ENCODE assay signal across 19 cellular contexts in the genomic region with DNA sequence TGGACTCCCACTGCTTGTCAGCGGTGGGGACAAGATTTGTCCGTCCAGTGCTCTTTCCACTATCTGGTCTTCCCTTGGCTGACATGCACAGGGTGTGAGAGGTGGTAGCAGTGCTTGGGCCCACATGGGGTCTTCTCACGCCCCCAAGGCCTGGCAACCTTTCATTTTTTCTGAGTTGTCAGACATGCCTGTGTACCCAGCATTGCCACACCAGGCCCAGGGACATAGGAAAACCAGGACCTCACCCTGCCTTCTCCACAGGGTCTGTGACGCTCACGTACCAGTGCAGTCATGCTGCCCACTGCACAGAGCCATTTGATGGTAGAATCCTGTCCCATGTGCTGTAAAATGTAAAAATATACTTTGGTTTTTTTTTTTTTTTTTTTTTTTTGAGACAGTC. TPM values are rescaled to one million over a fixed set of nuclear protein-coding genes. Genes with fewer than 3 reads are reported as not detected.
DNase-seq lines count a peak whose midpoint lies in the region; ATAC-seq, FAIRE-seq and TF ChIP-seq lines count a peak whose summit lies in the region.
"Had no signal": no experiment of that assay in that cellular context is flagged by ENCODE, and none has a peak within 500 bp of the region (broad histone marks: within the 10 kb centered on the region; RNA-seq: fewer than 3 reads in every experiment).

No MANE protein-coding gene starts in this region.

- no peak for TF ChIP-seq RAD21 in HepG2 (CRISPR knock-in tag; IDR thresholded peaks at IDR 0.05)

- DNase-seq in RWPE1 (ENCODE audit: low spot score) (no peak), HepG2 (ENCODE audit: low spot score) (no peak), NCI-H524 (lab: John Stamatoyannopoulos, UW) (no peak), frontal cortex (ENCODE audit: low spot score in 2 of 2) (no peak), germinal center (ENCODE audit: low spot score) (no peak)
- DNase-seq: activated CD4-positive, alpha-beta T cell treated with anti-CD3 and anti-CD28 coated beads, Interleukin-2, amount 50 U/mL, for 48 hours; activated gamma-delta T cell treated with Interleukin-2 at 50 U/mL for 16 hours; activated T-cell treated with anti-CD3 and anti-CD28 coated beads for 4 hours; amniotic stem cell; NCI-H1105; NCI-H2081 treated with DMSO at 0.1 percent for 48 hours; NCI-H510A; WERI-Rb-1 had no signal

- POLR2A ChIA-PET in RWPE1 (lab: Yijun Ruan, JAX; ENCODE audit: low non-redundant PET) (no interaction called here), HepG2 (lab: Yijun Ruan, JAX) (interaction anchor here (1.0 kb wide), 2 partner anchors 13 to 34 kb away, joined by 3 read pairs; no protein-coding TSS in a partner anchor)

- no peaks in the 10 kb centered on the region for H3K79me2 ChIP-seq in DOHH2 (ENCODE audit: control insufficient read depth, low read length)
- H3K79me2 ChIP-seq in HepG2 (ENCODE audit: insufficient read depth, low read length), result no peaks in the 10 kb centered on the region

- H3K9me2 ChIP-seq in DOHH2 (replicated peaks; ENCODE audit: control insufficient read depth, low read length), result no peaks in the 10 kb centered on the region

- H3K27ac ChIP-seq in DOHH2 (ENCODE audit: low read depth, low read length) (no peak overlapping the region), RWPE1 (peak overlapping the region; percentile 14; the same call in 1 of the 2 replicates), HepG2 (ENCODE audit: extremely low read length, insufficient read depth, low read length) (no peak overlapping the region), skeletal muscle tissue (ENCODE audit: low read depth, low read length) (peak overlapping the region; percentile 0)
- H3K27ac ChIP-seq: GM23248, tibial artery, WERI-Rb-1 had no signal

- TF ChIP-seq EP300 in HepG2 (IDR thresholded peaks at IDR 0.05; ENCODE audit: low read depth in 2 of 2, low read length in 2 of 2), result no peak
- TF ChIP-seq EP300 in HepG2 (CRISPR knock-in tag; IDR thresholded peaks at IDR 0.05; ENCODE audit: borderline replicate concordance), result no peak

- H3K4me2 ChIP-seq in DOHH2 (ENCODE audit: low read length) (peak overlapping the region; percentile 69; the same call in 1 of the 2 replicates), HepG2 (ENCODE audit: low read depth, low read length) (no peak overlapping the region)

- TF ChIP-seq POLR2A in HepG2 (IDR thresholded peaks at IDR 0.05; ENCODE audit: insufficient read depth in 1 of 2, low read depth in 2 of 2, low read length in 2 of 2), result no peak

- intact Hi-C loops in HepG2 (cut with micrococcal nuclease; ENCODE audit: unreplicated experiment), result no loop called here

- 94% methylated on average over 5 of the region's 5 CpGs for WGBS in HepG2 (ENCODE audit: low lambda C conversion rate)

- no peak overlapping the region for H3K9ac ChIP-seq in HepG2 (ENCODE audit: insufficient read depth, low read depth, low read length)
- H3K9ac ChIP-seq in skeletal muscle tissue (ENCODE audit: low read depth in 1 of 3, low read length in 3 of 3), result peak overlapping the region in 1 of 3 donors; percentile 40
- H3K9ac ChIP-seq: GM23248 had no signal

- no peak overlapping the region for H2AFZ ChIP-seq in HepG2 (ENCODE audit: low read length)
- H2AFZ ChIP-seq: GM23248 had no signal

- H3F3A ChIP-seq in DOHH2 (ENCODE audit: control insufficient read depth, insufficient read depth), result peaks cover 15% of the 10 kb centered on the region; the same call in 1 of the 2 replicates

- no peak for ATAC-seq in HepG2
- ATAC-seq in GM19023 (IDR thresholded peaks at IDR 0.05; ENCODE audit: unreplicated experiment), result no peak
- ATAC-seq: stimulated activated memory B cell treated with anti-CD40 and anti-IgM and Interleukin-4, amounts not matched to agents 10 μg/mL and 1 μg/mL and 100 μg/mL, for 72 hours had no signal

- H3K4me1 ChIP-seq in DOHH2 (ENCODE audit: control insufficient read depth, low read length) (peaks cover 67% of the 10 kb centered on the region), HepG2 (ENCODE audit: insufficient read depth, low read length) (peaks cover 36% of the 10 kb centered on the region), skeletal muscle tissue (ENCODE audit: control insufficient read depth in 3 of 3, insufficient read depth in 3 of 3, low read length in 3 of 3) (peaks cover 36 to 52% (median 49%) of the 10 kb centered on the region in 3 donors)

- H3K9me3 ChIP-seq in DOHH2 (ENCODE audit: control insufficient read depth, insufficient read depth, low read length) (no peaks in the 10 kb centered on the region), HepG2 (ENCODE audit: low read length) (no peaks in the 10 kb centered on the region), skeletal muscle tissue (ENCODE audit: control insufficient read depth in 3 of 3, low read length in 3 of 3) (no peaks in the 10 kb centered on the region)
- H3K9me3 ChIP-seq: tibial artery had no signal

- TF ChIP-seq CTCF in DOHH2 (IDR thresholded peaks at IDR 0.05; ENCODE audit: low read depth, low read length, poor library complexity, severe bottlenecking) (no peak), RWPE1 (conservative IDR thresholded peaks at IDR 0.05; ENCODE audit: low read depth) (no peak), HepG2 (CRISPR knock-in tag; IDR thresholded peaks at IDR 0.05) (no peak)

- H3K27me3 ChIP-seq in DOHH2 (ENCODE audit: control insufficient read depth, low read length) (peaks cover 67% of the 10 kb centered on the region), HepG2 (ENCODE audit: control insufficient read depth in 1 of 2, insufficient read depth in 2 of 2, low read length in 2 of 2) (no peaks in the 10 kb centered on the region), skeletal muscle tissue (ENCODE audit: control insufficient read depth in 3 of 3, insufficient read depth in 3 of 3, low read length in 3 of 3) (no peaks in the 10 kb centered on the region)
- H3K27me3 ChIP-seq: tibial artery had no signal

- no TSS peak for BruUV-seq in HepG2 (replicated peaks; lab: Mats Ljungman, UMichigan)

- in situ Hi-C loops in HepG2 (cut with HindIII; ENCODE audit: extremely low pct_ligation_motif_present, low pct_unique_long_range_greater_than_20kb), result no loop called here

- H3K36me3 ChIP-seq in DOHH2 (ENCODE audit: control insufficient read depth, low read length) (no peaks in the 10 kb centered on the region), HepG2 (replicated peaks in 1 of 2; ENCODE audit: control insufficient read depth in 1 of 2, insufficient read depth in 2 of 2, low read length in 2 of 2) (peaks cover 0 to 3% of the 10 kb centered on the region in 2 experiments; a peak in 1 of 5 replicates), skeletal muscle tissue (ENCODE audit: control insufficient read depth in 3 of 3, insufficient read depth in 3 of 3, low read length in 3 of 3) (peaks cover 0 to 9% (median 2%) of the 10 kb centered on the region in 3 donors)
- H3K36me3 ChIP-seq: WERI-Rb-1 had no signal

- H4K20me1 ChIP-seq in DOHH2 (ENCODE audit: control insufficient read depth, insufficient read depth, low read depth, low read length) (peaks cover 25% of the 10 kb centered on the region), HepG2 (ENCODE audit: insufficient read depth, low read length) (no peaks in the 10 kb centered on the region)

- FAIRE-seq in HepG2 (lab: Jason Lieb, UNC) (no peak), frontal cortex (lab: Jason Lieb, UNC) (no peak)

- CTCF ChIA-PET in RWPE1 (lab: Yijun Ruan, JAX) (no interaction called here), HepG2 (lab: Yijun Ruan, JAX; ENCODE audit: low intra/inter-chr PET ratio, low total read pairs) (no interaction called here)

- H3K4me3 ChIP-seq in DOHH2 (ENCODE audit: low read length) (no peak overlapping the region), HepG2 (replicated peaks in 1 of 3; ENCODE audit: insufficient read depth in 1 of 3, low read depth in 2 of 3, low read length in 3 of 3) (no peak overlapping the region), skeletal muscle tissue (ENCODE audit: low read length in 3 of 3) (no peak overlapping the region)
- H3K4me3 ChIP-seq: GM23248, tibial artery had no signal

RNA-seq across cellular contexts. Expression of gene B9D1, which starts 57.8 kb away (rescaled TPM):
- total RNA-seq in HepG2 (2016; rRNA removed; fragmentation: Illumina TruSeq; extraction: Trizol), result 26.2 and 27.7 TPM in 2 replicates
- 7.2 and 9.1 TPM in 2 replicates for total RNA-seq in HepG2 (2016; cell fraction: cytosol; rRNA removed; fragmentation: Illumina TruSeq; extraction: Trizol; ENCODE audit: low read depth)
- 28.5 TPM in 2 replicates for total RNA-seq in HepG2 (2016; cell fraction: insoluble cytoplasmic fraction; rRNA removed; fragmentation: Illumina TruSeq; extraction: Trizol)
- total RNA-seq in HepG2 (2016; cell fraction: membrane; rRNA removed; fragmentation: Illumina TruSeq; extraction: Trizol), result 9.6 and 12.5 TPM in 2 replicates
- 16.8 and 19.2 TPM in 2 replicates for total RNA-seq in HepG2 (2016; cell fraction: nucleus; rRNA removed; fragmentation: Illumina TruSeq; extraction: Trizol)
- polyA plus RNA-seq in HepG2 (2011; rRNA removed), result 28.7 and 31.1 TPM in 2 replicates
- polyA plus RNA-seq in HepG2 (2011; cell fraction: cytosol; rRNA removed), result 19.7 and 34.3 TPM in 2 replicates
- 46.3 and 48.7 TPM in 2 replicates for polyA plus RNA-seq in HepG2 (2011; cell fraction: nucleus; rRNA removed)
- polyA plus RNA-seq in HepG2 (2012), result 11.8 and 12.8 TPM in 2 replicates
- polyA plus RNA-seq in HepG2 (2016; cell fraction: cytosol; fragmentation: Illumina TruSeq; extraction: Trizol; ENCODE audit: low read depth), result 6.7 and 10.3 TPM in 2 replicates
- polyA plus RNA-seq in HepG2 (2016; cell fraction: insoluble cytoplasmic fraction; fragmentation: Illumina TruSeq; extraction: Trizol; ENCODE audit: low read depth), result 27.9 and 32.0 TPM in 2 replicates
- polyA plus RNA-seq in HepG2 (2016; cell fraction: membrane; fragmentation: Illumina TruSeq; extraction: Trizol; ENCODE audit: low read depth), result 6.2 and 7.2 TPM in 2 replicates
- 31.9 and 36.2 TPM in 2 replicates for polyA plus RNA-seq in HepG2 (2016; cell fraction: nucleus; fragmentation: Illumina TruSeq; extraction: Trizol; ENCODE audit: insufficient read depth, low read depth)
- 24.4 and 68.8 TPM in 2 replicates for polyA minus RNA-seq in HepG2 (2011; rRNA and poly(A)+ RNA removed; ENCODE audit: low replicate concordance)
- polyA minus RNA-seq in HepG2 (2011; cell fraction: cytosol; rRNA and poly(A)+ RNA removed), result 7.4 and 11.4 TPM in 2 replicates
- 19.1 and 22.0 TPM in 2 replicates for polyA minus RNA-seq in HepG2 (2011; cell fraction: nucleus; rRNA and poly(A)+ RNA removed)
- 3.1 TPM for total RNA-seq in skeletal muscle tissue
- total RNA-seq in frontal cortex, result 12.6 TPM

Comparison
In these comparisons a context has a peak if more than half of its experiments do, and no peak if none do; other contexts are left out.
1. H3K27ac ChIP-seq: peak in RWPE1 (single experiment) and skeletal muscle tissue (single experiment); none in DOHH2 (single experiment) and HepG2 (single experiment).